Comparison of ENCODE assay signal across 15 cellular contexts in the genomic region with DNA sequence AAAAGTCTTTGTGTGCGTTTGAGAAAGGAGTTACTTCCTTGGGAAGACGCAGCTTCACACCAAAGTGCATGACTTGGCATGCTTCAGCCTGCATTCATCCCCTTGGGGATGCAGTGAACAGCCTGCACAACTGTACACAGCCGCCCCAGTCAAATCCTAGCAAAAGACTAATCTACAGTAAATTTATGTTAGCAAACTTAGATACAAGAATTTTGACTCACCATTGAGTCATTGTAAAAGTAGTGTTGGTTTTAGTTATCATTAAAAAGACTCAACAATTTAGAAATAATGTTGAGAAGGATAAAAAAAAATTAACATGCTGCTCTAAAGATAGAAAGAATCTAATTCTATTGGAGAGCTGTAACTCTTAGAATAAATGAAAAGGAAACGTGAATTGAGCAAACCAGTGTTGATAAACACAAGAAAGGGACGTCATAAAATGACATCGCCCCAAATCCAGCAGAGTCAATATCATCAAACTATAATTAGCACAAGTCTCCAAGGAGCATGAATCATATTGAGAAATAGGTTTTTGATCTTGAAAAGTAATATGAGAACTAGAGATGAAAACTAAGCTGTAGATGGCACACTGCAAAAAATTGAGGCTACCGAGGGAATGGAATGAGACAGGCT. TPM values are rescaled to one million over a fixed set of nuclear protein-coding genes. Genes with fewer than 3 reads are reported as not detected.
DNase-seq lines count a peak whose midpoint lies in the region; ATAC-seq and TF ChIP-seq lines count a peak whose summit lies in the region.
"Had no signal": no experiment of that assay in that cellular context is flagged by ENCODE, and none has a peak within 500 bp of the region (broad histone marks: within the 10 kb centered on the region; RNA-seq: fewer than 3 reads in every experiment).

No MANE protein-coding gene starts in this region.

- no peaks in the 10 kb centered on the region for H3K4me1 Mint-ChIP-seq in neural crest cell
- H3K4me1 Mint-ChIP-seq: T-cell had no signal

- DNase-seq in M059J (ENCODE audit: low read depth) = peak; percentile 63
- peak in 2 of 61 donors; percentile 2 to 12 for DNase-seq in caudate nucleus (lab: John Stamatoyannopoulos, UW)
- DNase-seq in neural crest cell (ENCODE audit: low read depth, low spot score) = no peak
- no peak for DNase-seq in NAMALWA (ENCODE audit: low spot score)
- DNase-seq in NCI-H524 (lab: John Stamatoyannopoulos, UW) = no peak
- no peak for DNase-seq in NCI-H1436 treated with DMSO at 0.1 percent for 48 hours (lab: John Stamatoyannopoulos, UW)
- DNase-seq: DMS53; midbrain; NCI-H748 treated with DMSO at 0.1 percent for 48 hours; stimulated activated CD8-positive, alpha-beta memory T cell treated with anti-CD3 and anti-CD28 coated beads, Interleukin-4, amount 100 ng/mL, for 48 hours; T-cell had no signal

- H3K36me3 ChIP-seq in BLaER1 treated with 17β-estradiol and CSF1 and Interleukin-3, amounts not matched to agents 10 nM and 100 nM = no peaks in the 10 kb centered on the region; a peak in 2 of 22 replicates

- H3K4me3 Mint-ChIP-seq in neural crest cell = no peak overlapping the region
- H3K4me3 Mint-ChIP-seq: T-cell had no signal

- peak overlapping the region; percentile 2 for H3K27ac Mint-ChIP-seq in neural crest cell (ENCODE audit: unreplicated experiment)
- H3K27ac Mint-ChIP-seq: T-cell had no signal

- no peaks in the 10 kb centered on the region for H4K20me1 ChIP-seq in BLaER1 treated with 17β-estradiol and CSF1 and Interleukin-3, amounts not matched to agents 10 nM and 100 nM

- TF ChIP-seq CTCF in neural crest cell (conservative IDR thresholded peaks at IDR 0.05) = no peak

- peak overlapping the region in 2 of 11 experiments; percentile 37 to 42; a peak in 5 of 22 replicates for H3K27ac ChIP-seq in BLaER1 treated with 17β-estradiol and CSF1 and Interleukin-3, amounts not matched to agents 10 nM and 100 nM
- peak overlapping the region; percentile 52 for H3K27ac ChIP-seq in caudate nucleus (ENCODE audit: low read depth, low read length)
- H3K27ac ChIP-seq: skin epidermis had no signal

- ATAC-seq in HG03565 (IDR thresholded peaks at IDR 0.05; ENCODE audit: unreplicated experiment) = no peak
- ATAC-seq: T-cell had no signal

- H3K9ac ChIP-seq in BLaER1 treated with 17β-estradiol and CSF1 and Interleukin-3, amounts not matched to agents 10 nM and 100 nM = no peak overlapping the region

- H3K36me3 Mint-ChIP-seq in neural crest cell (ENCODE audit: low read depth) = no peaks in the 10 kb centered on the region
- H3K36me3 Mint-ChIP-seq: T-cell had no signal

- peaks cover 28 to 60% (median 36%) of the 10 kb centered on the region in 11 experiments for H3K9me3 ChIP-seq in BLaER1 treated with 17β-estradiol and CSF1 and Interleukin-3, amounts not matched to agents 10 nM and 100 nM (replicated peaks in 1 of 11)

- no peaks in the 10 kb centered on the region for H3K9me3 Mint-ChIP-seq in neural crest cell

- H3K27me3 ChIP-seq in BLaER1 treated with 17β-estradiol and CSF1 and Interleukin-3, amounts not matched to agents 10 nM and 100 nM = no peaks in the 10 kb centered on the region

- H3K4me3 ChIP-seq in BLaER1 treated with 17β-estradiol and CSF1 and Interleukin-3, amounts not matched to agents 10 nM and 100 nM = no peak overlapping the region
- H3K4me3 ChIP-seq: skin epidermis had no signal

- no peaks in the 10 kb centered on the region for H3K27me3 Mint-ChIP-seq in neural crest cell (ENCODE audit: low read depth)
- H3K27me3 Mint-ChIP-seq: brain, T-cell had no signal

- H3K4me1 ChIP-seq in BLaER1 treated with 17β-estradiol and CSF1 and Interleukin-3, amounts not matched to agents 10 nM and 100 nM = peaks cover 0 to 13% (median 8%) of the 10 kb centered on the region in 10 experiments; a peak in 14 of 20 replicates

- peak overlapping the region in 9 of 11 experiments; percentile 0 to 64 (median 45); a peak in 13 of 22 replicates for H3K4me2 ChIP-seq in BLaER1 treated with 17β-estradiol and CSF1 and Interleukin-3, amounts not matched to agents 10 nM and 100 nM

RNA-seq across cellular contexts. Expression of a gene that starts 11.9 kb away (rescaled TPM):
- total RNA-seq in M059J (2014; rRNA removed; shearing (Covaris generic)) = 15.9 and 33.4 TPM in 2 replicates
- total RNA-seq in neural crest cell = 6.2 and 7.5 TPM in 2 replicates
